Comparison of ENCODE assay signal across 1 cellular context in the genomic region with DNA sequence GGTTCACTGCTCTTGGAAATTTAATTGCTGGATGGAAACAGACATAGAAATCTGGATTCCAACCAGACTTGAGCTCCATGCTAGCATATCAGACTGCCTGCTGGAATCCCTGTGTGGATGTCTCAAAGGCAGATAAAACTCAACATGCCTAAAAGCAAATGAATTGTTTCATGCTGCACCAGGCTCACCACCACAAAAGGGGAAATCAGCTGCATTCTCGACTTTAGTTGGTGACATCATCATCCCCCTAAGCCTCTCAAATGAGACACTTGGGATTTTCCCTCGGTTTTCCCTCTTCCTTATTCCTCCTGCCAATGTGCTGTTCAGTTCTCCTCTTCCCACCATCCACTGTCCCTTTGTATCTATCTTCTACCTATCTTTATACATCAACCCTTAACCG.
A peak's percentile ranks its signal among the peaks of the same experiment; 100 is the strongest.
TF ChIP-seq lines count a peak whose summit lies in the region.

No MANE protein-coding gene starts in this region.

TF ChIP-seq in GM12878, 131 proteins besides CTCF, POLR2A, EP300 and RAD21 (continued from another document):
- TF ChIP-seq ATF2 (IDR thresholded peaks at IDR 0.05; ENCODE audit: low read length) (0 out of 2 replicates have a peak, but pooled peaks have one; percentile 44), YBX1 (IDR thresholded peaks at IDR 0.05) (no peak), NBN (IDR thresholded peaks at IDR 0.05) (no peak), CREB1 (IDR thresholded peaks at IDR 0.05; ENCODE audit: low read depth) (no peak), ATF7 (IDR thresholded peaks at IDR 0.05; ENCODE audit: low read depth) (peak; percentile 25; the same call in 1 of the 2 replicates), EZH2 (IDR thresholded peaks at IDR 0.05; ENCODE audit: borderline replicate concordance, control insufficient read depth, low read depth, low read length) (no peak), MTA3 (IDR thresholded peaks at IDR 0.05; ENCODE audit: borderline replicate concordance, low read length) (no peak), CEBPB (IDR thresholded peaks at IDR 0.05; ENCODE audit: borderline replicate concordance in 1 of 2, low read depth in 2 of 2, low read length in 2 of 2) (no peak), EED (IDR thresholded peaks at IDR 0.05; ENCODE audit: low read depth) (peak; percentile 44; the same call in 1 of the 2 replicates), EGR1 (IDR thresholded peaks at IDR 0.05; ENCODE audit: borderline replicate concordance in 1 of 2, low read depth in 2 of 2, low read length in 2 of 2) (no peak), HCFC1 (IDR thresholded peaks at IDR 0.05; ENCODE audit: low read length) (no peak), BCLAF1 (IDR thresholded peaks at IDR 0.05) (no peak), TCF7 (IDR thresholded peaks at IDR 0.05; ENCODE audit: borderline replicate concordance) (no peak), ZNF687 (IDR thresholded peaks at IDR 0.05) (no peak), SREBF2 (IDR thresholded peaks at IDR 0.05; ENCODE audit: low read length) (no peak), ZNF24 (IDR thresholded peaks at IDR 0.05) (no peak), SP1 (IDR thresholded peaks at IDR 0.05; ENCODE audit: low read depth, low read length) (no peak), STAT1 (conservative IDR thresholded peaks at IDR 0.05) (no peak), SPI1 (IDR thresholded peaks at IDR 0.05; ENCODE audit: borderline replicate concordance, insufficient read depth, low read depth, low read length) (peak; percentile 58; the same call in 1 of the 2 replicates), KDM1A (IDR thresholded peaks at IDR 0.05; ENCODE audit: borderline replicate concordance) (no peak), ESRRA (IDR thresholded peaks at IDR 0.05; ENCODE audit: low read length) (no peak), NKRF (conservative IDR thresholded peaks at IDR 0.05) (no peak), TCF12 (IDR thresholded peaks at IDR 0.05; ENCODE audit: low read depth, low read length) (no peak), SIX5 (IDR thresholded peaks at IDR 0.05; ENCODE audit: low read depth, low read length, severe bottlenecking) (no peak), SMAD5 (IDR thresholded peaks at IDR 0.05; ENCODE audit: low read depth) (no peak), CHD2 (IDR thresholded peaks at IDR 0.05; ENCODE audit: borderline replicate concordance, low read depth, low read length) (no peak), RB1 (IDR thresholded peaks at IDR 0.05; ENCODE audit: borderline replicate concordance) (no peak), JUNB (IDR thresholded peaks at IDR 0.05) (peak; percentile 41; the same call in 1 of the 2 replicates), RUNX3 (IDR thresholded peaks at IDR 0.05; ENCODE audit: low read length) (peak; percentile 62)
- TF ChIP-seq, protein P1, sequence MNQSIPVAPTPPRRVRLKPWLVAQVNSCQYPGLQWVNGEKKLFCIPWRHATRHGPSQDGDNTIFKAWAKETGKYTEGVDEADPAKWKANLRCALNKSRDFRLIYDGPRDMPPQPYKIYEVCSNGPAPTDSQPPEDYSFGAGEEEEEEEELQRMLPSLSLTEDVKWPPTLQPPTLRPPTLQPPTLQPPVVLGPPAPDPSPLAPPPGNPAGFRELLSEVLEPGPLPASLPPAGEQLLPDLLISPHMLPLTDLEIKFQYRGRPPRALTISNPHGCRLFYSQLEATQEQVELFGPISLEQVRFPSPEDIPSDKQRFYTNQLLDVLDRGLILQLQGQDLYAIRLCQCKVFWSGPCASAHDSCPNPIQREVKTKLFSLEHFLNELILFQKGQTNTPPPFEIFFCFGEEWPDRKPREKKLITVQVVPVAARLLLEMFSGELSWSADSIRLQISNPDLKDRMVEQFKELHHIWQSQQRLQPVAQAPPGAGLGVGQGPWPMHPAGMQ (IDR thresholded peaks at IDR 0.05; ENCODE audit: borderline replicate concordance) = no peak
- TF ChIP-seq, protein P2, sequence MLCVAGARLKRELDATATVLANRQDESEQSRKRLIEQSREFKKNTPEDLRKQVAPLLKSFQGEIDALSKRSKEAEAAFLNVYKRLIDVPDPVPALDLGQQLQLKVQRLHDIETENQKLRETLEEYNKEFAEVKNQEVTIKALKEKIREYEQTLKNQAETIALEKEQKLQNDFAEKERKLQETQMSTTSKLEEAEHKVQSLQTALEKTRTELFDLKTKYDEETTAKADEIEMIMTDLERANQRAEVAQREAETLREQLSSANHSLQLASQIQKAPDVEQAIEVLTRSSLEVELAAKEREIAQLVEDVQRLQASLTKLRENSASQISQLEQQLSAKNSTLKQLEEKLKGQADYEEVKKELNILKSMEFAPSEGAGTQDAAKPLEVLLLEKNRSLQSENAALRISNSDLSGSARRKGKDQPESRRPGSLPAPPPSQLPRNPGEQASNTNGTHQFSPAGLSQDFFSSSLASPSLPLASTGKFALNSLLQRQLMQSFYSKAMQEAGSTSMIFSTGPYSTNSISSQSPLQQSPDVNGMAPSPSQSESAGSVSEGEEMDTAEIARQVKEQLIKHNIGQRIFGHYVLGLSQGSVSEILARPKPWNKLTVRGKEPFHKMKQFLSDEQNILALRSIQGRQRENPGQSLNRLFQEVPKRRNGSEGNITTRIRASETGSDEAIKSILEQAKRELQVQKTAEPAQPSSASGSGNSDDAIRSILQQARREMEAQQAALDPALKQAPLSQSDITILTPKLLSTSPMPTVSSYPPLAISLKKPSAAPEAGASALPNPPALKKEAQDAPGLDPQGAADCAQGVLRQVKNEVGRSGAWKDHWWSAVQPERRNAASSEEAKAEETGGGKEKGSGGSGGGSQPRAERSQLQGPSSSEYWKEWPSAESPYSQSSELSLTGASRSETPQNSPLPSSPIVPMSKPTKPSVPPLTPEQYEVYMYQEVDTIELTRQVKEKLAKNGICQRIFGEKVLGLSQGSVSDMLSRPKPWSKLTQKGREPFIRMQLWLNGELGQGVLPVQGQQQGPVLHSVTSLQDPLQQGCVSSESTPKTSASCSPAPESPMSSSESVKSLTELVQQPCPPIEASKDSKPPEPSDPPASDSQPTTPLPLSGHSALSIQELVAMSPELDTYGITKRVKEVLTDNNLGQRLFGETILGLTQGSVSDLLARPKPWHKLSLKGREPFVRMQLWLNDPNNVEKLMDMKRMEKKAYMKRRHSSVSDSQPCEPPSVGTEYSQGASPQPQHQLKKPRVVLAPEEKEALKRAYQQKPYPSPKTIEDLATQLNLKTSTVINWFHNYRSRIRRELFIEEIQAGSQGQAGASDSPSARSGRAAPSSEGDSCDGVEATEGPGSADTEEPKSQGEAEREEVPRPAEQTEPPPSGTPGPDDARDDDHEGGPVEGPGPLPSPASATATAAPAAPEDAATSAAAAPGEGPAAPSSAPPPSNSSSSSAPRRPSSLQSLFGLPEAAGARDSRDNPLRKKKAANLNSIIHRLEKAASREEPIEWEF (IDR thresholded peaks at IDR 0.05; ENCODE audit: insufficient replicate concordance, low read depth, low read length) = no peak
- TF ChIP-seq, protein P3, sequence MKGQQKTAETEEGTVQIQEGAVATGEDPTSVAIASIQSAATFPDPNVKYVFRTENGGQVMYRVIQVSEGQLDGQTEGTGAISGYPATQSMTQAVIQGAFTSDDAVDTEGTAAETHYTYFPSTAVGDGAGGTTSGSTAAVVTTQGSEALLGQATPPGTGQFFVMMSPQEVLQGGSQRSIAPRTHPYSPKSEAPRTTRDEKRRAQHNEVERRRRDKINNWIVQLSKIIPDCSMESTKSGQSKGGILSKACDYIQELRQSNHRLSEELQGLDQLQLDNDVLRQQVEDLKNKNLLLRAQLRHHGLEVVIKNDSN (IDR thresholded peaks at IDR 0.05; ENCODE audit: borderline replicate concordance, extremely low read length, insufficient read depth, low read depth, low read length) = no peak
